Comparison of ENCODE assay signal across 9 cellular contexts in genomic region chrX:87409113-87409841, GRCh38.
DNase-seq lines count a peak whose midpoint lies in the region; ATAC-seq and TF ChIP-seq lines count a peak whose summit lies in the region.
"Had no signal": no experiment of that assay in that cellular context is flagged by ENCODE, and none has a peak within 500 bp of the region (broad histone marks: within the 10 kb centered on the region; RNA-seq: fewer than 3 reads in every experiment).

No MANE protein-coding gene starts in this region.

- H3K79me1 ChIP-seq in IMR-90 (ENCODE audit: low read depth in 1 of 2, low read length in 2 of 2), result no peaks in the 10 kb centered on the region

- POLR2A ChIA-PET in IMR-90 (lab: Charles Lee; ENCODE audit: unreplicated experiment), result no interaction called here

- no peak overlapping the region for H3K27ac ChIP-seq in IMR-90 (ENCODE audit: insufficient read depth, low read length)
- peak overlapping the region; percentile 31 to 36 for H3K27ac ChIP-seq in ascending aorta
- H3K27ac ChIP-seq in right cardiac atrium (ENCODE audit: low read length), result no peak overlapping the region

- H4K8ac ChIP-seq in IMR-90 (ENCODE audit: low read depth in 2 of 2, low read length in 2 of 2), result no peak overlapping the region

- no peak overlapping the region for H3K23ac ChIP-seq in IMR-90 (ENCODE audit: low read depth, low read length)

- H4K91ac ChIP-seq in IMR-90 (ENCODE audit: insufficient read depth, low read depth, low read length), result no peak overlapping the region

- no peaks in the 10 kb centered on the region for H4K20me1 ChIP-seq in IMR-90 (ENCODE audit: insufficient read depth, low read length)

- TF ChIP-seq POLR2A in IMR-90 (IDR thresholded peaks at IDR 0.05; ENCODE audit: low read depth, low read length), result no peak

- no peak overlapping the region for H3K4ac ChIP-seq in IMR-90 (ENCODE audit: low read depth, low read length)

- H3K18ac ChIP-seq in IMR-90 (ENCODE audit: low read depth, low read length), result no peak overlapping the region

- TF ChIP-seq CTCF in IMR-90 (conservative IDR thresholded peaks at IDR 0.05; ENCODE audit: low read depth, low read length) (no peak), ascending aorta (IDR thresholded peaks at IDR 0.05) (no peak)

- H3K4me2 ChIP-seq in IMR-90 (ENCODE audit: low read depth, low read length) (no peak overlapping the region), skeletal muscle satellite cell (ENCODE audit: low read length) (peak overlapping the region; percentile 9)

- 0 out of 2 replicates have a peak, but pooled peaks cover 2% of the 10 kb centered on the region for H3K9me3 ChIP-seq in IMR-90 (ENCODE audit: control insufficient read depth, insufficient read depth, low read length)
- no peaks in the 10 kb centered on the region for H3K9me3 ChIP-seq in ascending aorta
- H3K9me3 ChIP-seq in right cardiac atrium (ENCODE audit: control insufficient read depth, low read length), result no peaks in the 10 kb centered on the region
- H3K9me3 ChIP-seq in skeletal muscle satellite cell (replicated peaks; ENCODE audit: low read length), result no peaks in the 10 kb centered on the region

- H3K27ac Mint-ChIP-seq in activated T-helper 2 cell treated with anti-CD3 and anti-CD28 coated beads, Interferon-gamma antibody, Interleukin-2, Interleukin-4, amounts not matched to agents 10 μg/mL and 5 μg/mL and 100 μg/mL, durations not matched to agents 14 hours and 24 hours and 36 hours, result no peak overlapping the region
- H3K27ac Mint-ChIP-seq: IgD-negative memory B cell had no signal

- no peak overlapping the region for H3K14ac ChIP-seq in IMR-90 (replicated peaks; ENCODE audit: low read depth, low read length)

- no peak overlapping the region for H3K4me3 ChIP-seq in IMR-90 (ENCODE audit: insufficient read depth, low read depth, low read length)
- H3K4me3 ChIP-seq in ascending aorta, result no peak overlapping the region
- no peak overlapping the region for H3K4me3 ChIP-seq in right cardiac atrium (ENCODE audit: low read length)
- peak overlapping the region; percentile 2 for H3K4me3 ChIP-seq in skeletal muscle satellite cell (ENCODE audit: low read length)

- H3K36me3 ChIP-seq in IMR-90 (ENCODE audit: control insufficient read depth, insufficient read depth, low read length) (no peaks in the 10 kb centered on the region), ascending aorta (no peaks in the 10 kb centered on the region), skeletal muscle satellite cell (ENCODE audit: insufficient read depth, low read length) (no peaks in the 10 kb centered on the region)

- H3K56ac ChIP-seq in IMR-90 (ENCODE audit: extremely low read depth, insufficient read depth, low read length), result no peak overlapping the region

- no peak overlapping the region for H2AK5ac ChIP-seq in IMR-90 (ENCODE audit: low read depth, low read length)

- DNase-seq in IMR-90 (peak; percentile 24), ascending aorta (ENCODE audit: low spot score in 2 of 2) (peak; percentile 46 to 88), right cardiac atrium (peak; percentile 59 to 78 (median 70)), NCI-H1105 treated with DMSO at 0.1 percent for 48 hours (lab: John Stamatoyannopoulos, UW) (no peak), AML-193 (lab: John Stamatoyannopoulos, UW) (no peak), GM19238 (ENCODE audit: insufficient read length, low spot score) (no peak)
- DNase-seq in activated T-helper 2 cell treated with anti-CD3 and anti-CD28 coated beads, Interferon-gamma antibody, Interleukin-2, Interleukin-4, amounts not matched to agents 10 μg/mL and 5 μg/mL and 100 μg/mL, durations not matched to agents 14 hours and 24 hours and 36 hours (ENCODE audit: low spot score), result no peak

- H2BK5ac ChIP-seq in IMR-90 (ENCODE audit: low read depth, low read length, poor library complexity, severe bottlenecking), result no peak overlapping the region

- H2BK20ac ChIP-seq in IMR-90 (ENCODE audit: low read depth, low read length), result no peak overlapping the region

- H2AK9ac ChIP-seq in IMR-90 (replicated peaks; ENCODE audit: low read depth, low read length, poor library complexity), result no peak overlapping the region

- H3K4me3 Mint-ChIP-seq in activated T-helper 2 cell treated with anti-CD3 and anti-CD28 coated beads, Interferon-gamma antibody, Interleukin-2, Interleukin-4, amounts not matched to agents 10 μg/mL and 5 μg/mL and 100 μg/mL, durations not matched to agents 14 hours and 24 hours and 36 hours (ENCODE audit: low read depth), result no peak overlapping the region
- H3K4me3 Mint-ChIP-seq: IgD-negative memory B cell had no signal

- H2AFZ ChIP-seq in IMR-90 (replicated peaks; ENCODE audit: low read length, poor library complexity), result no peak overlapping the region

- no TSS peak for BruUV-seq in IMR-90 (replicated peaks; lab: Mats Ljungman, UMichigan)

- H3K4me1 Mint-ChIP-seq in activated T-helper 2 cell treated with anti-CD3 and anti-CD28 coated beads, Interferon-gamma antibody, Interleukin-2, Interleukin-4, amounts not matched to agents 10 μg/mL and 5 μg/mL and 100 μg/mL, durations not matched to agents 14 hours and 24 hours and 36 hours (ENCODE audit: low read depth), result no peaks in the 10 kb centered on the region

- no peak overlapping the region for H2BK120ac ChIP-seq in IMR-90 (ENCODE audit: low read depth, low read length)

- H3K9ac ChIP-seq in IMR-90 (ENCODE audit: low read depth, low read length) (no peak overlapping the region), skeletal muscle satellite cell (ENCODE audit: low read depth, low read length) (no peak overlapping the region)

- no peak for TF ChIP-seq RAD21 in IMR-90 (IDR thresholded peaks at IDR 0.05; ENCODE audit: low read length)

- dilution Hi-C loops in IMR-90 (cut with HindIII; ENCODE audit: low sequenced_read_pairs, unreplicated experiment), result no loop called here

- H3K9me3 Mint-ChIP-seq in activated T-helper 2 cell treated with anti-CD3 and anti-CD28 coated beads, Interferon-gamma antibody, Interleukin-2, Interleukin-4, amounts not matched to agents 10 μg/mL and 5 μg/mL and 100 μg/mL, durations not matched to agents 14 hours and 24 hours and 36 hours, result peaks cover 19% of the 10 kb centered on the region

- ATAC-seq in IMR-90 (ENCODE audit: low read depth) (no peak), right cardiac atrium (peak; percentile 52 to 97)

- H3K27me3 ChIP-seq in IMR-90 (ENCODE audit: control insufficient read depth, insufficient read depth, low read length), result no peaks in the 10 kb centered on the region
- no peaks in the 10 kb centered on the region for H3K27me3 ChIP-seq in ascending aorta
- H3K27me3 ChIP-seq in right cardiac atrium (ENCODE audit: control insufficient read depth, insufficient read depth), result no peaks in the 10 kb centered on the region
- no peaks in the 10 kb centered on the region for H3K27me3 ChIP-seq in skeletal muscle satellite cell (ENCODE audit: control insufficient read depth, insufficient read depth, low read length)

- CTCF ChIA-PET in IMR-90 (lab: Yijun Ruan, JAX), result no interaction called here

- no CpG with 5 or more reads among the region's 7 CpGs for WGBS in IMR-90 (ENCODE audit: extremely low coverage in 2 of 2, insufficient read length in 1 of 2), 2 experiments
- 18% methylated on average over 7 of the region's 7 CpGs for WGBS in right cardiac atrium

- no peak overlapping the region for H4K5ac ChIP-seq in IMR-90 (ENCODE audit: low read depth, low read length)

- H3K4me1 ChIP-seq in IMR-90 (ENCODE audit: control insufficient read depth, insufficient read depth, low read length), result no peaks in the 10 kb centered on the region
- no peaks in the 10 kb centered on the region for H3K4me1 ChIP-seq in ascending aorta
- no peaks in the 10 kb centered on the region for H3K4me1 ChIP-seq in right cardiac atrium (ENCODE audit: control insufficient read depth, insufficient read depth, low read length)
- peaks cover 15% of the 10 kb centered on the region for H3K4me1 ChIP-seq in skeletal muscle satellite cell (ENCODE audit: control insufficient read depth, insufficient read depth, low read length)

- no peaks in the 10 kb centered on the region for H3K36me3 Mint-ChIP-seq in activated T-helper 2 cell treated with anti-CD3 and anti-CD28 coated beads, Interferon-gamma antibody, Interleukin-2, Interleukin-4, amounts not matched to agents 10 μg/mL and 5 μg/mL and 100 μg/mL, durations not matched to agents 14 hours and 24 hours and 36 hours (ENCODE audit: low read depth)
- H3K36me3 Mint-ChIP-seq: IgD-negative memory B cell had no signal

- no peak overlapping the region for H2BK15ac ChIP-seq in IMR-90 (ENCODE audit: low read depth, low read length)

- H3K27me3 Mint-ChIP-seq in activated T-helper 2 cell treated with anti-CD3 and anti-CD28 coated beads, Interferon-gamma antibody, Interleukin-2, Interleukin-4, amounts not matched to agents 10 μg/mL and 5 μg/mL and 100 μg/mL, durations not matched to agents 14 hours and 24 hours and 36 hours (ENCODE audit: low read depth), result no peaks in the 10 kb centered on the region
- H3K27me3 Mint-ChIP-seq: IgD-negative memory B cell had no signal

- no peaks in the 10 kb centered on the region for H3K9me1 ChIP-seq in IMR-90 (ENCODE audit: insufficient read depth, low read length)

- in situ Hi-C loops in IMR-90 (cut with MboI; ENCODE audit: low sequenced_read_pairs), result no loop called here

- intact Hi-C loops in IMR-90 (cut with micrococcal nuclease) (no loop called here), ascending aorta (cut with DNase I) (loop anchor here (1.0 to 10.0 kb wide), 2 partner anchors 27 to 396 kb away; no protein-coding TSS in a partner anchor), right cardiac atrium (cut with DNase I) (no loop called here)
- intact Hi-C loops in activated T-helper 2 cell treated with anti-CD3 and anti-CD28 coated beads, Interferon-gamma antibody, Interleukin-2, Interleukin-4, amounts not matched to agents 10 μg/mL and 5 μg/mL and 100 μg/mL, durations not matched to agents 14 hours and 24 hours and 36 hours (cut with micrococcal nuclease), result no loop called here

TF ChIP-seq in IMR-90, 13 proteins besides CTCF, POLR2A, EP300 and RAD21 (continues in another document):
- TF ChIP-seq RCOR1 (IDR thresholded peaks at IDR 0.05; ENCODE audit: insufficient replicate concordance, low read length) (no peak), MAZ (IDR thresholded peaks at IDR 0.05; ENCODE audit: borderline replicate concordance, low read depth, low read length) (no peak), MAFK (IDR thresholded peaks at IDR 0.05; ENCODE audit: low read depth, low read length) (no peak), RFX5 (IDR thresholded peaks at IDR 0.05; ENCODE audit: low read depth, low read length) (no peak), CEBPB (IDR thresholded peaks at IDR 0.05; ENCODE audit: low read depth, low read length) (no peak), CHD1 (IDR thresholded peaks at IDR 0.05; ENCODE audit: low read depth, low read length) (no peak), FOS (IDR thresholded peaks at IDR 0.05; ENCODE audit: low read depth, low read length) (no peak)

Comparison
In these comparisons a context has a peak if more than half of its experiments do, and no peak if none do; other contexts are left out.
1. DNase-seq: peak in IMR-90 (single experiment), ascending aorta (2 of 2) and right cardiac atrium (3 of 3); none in NCI-H1105 treated with DMSO at 0.1 percent for 48 hours (single experiment), activated T-helper 2 cell treated with anti-CD3 and anti-CD28 coated beads, Interferon-gamma antibody, Interleukin-2, Interleukin-4, amounts not matched to agents 10 μg/mL and 5 μg/mL and 100 μg/mL, durations not matched to agents 14 hours and 24 hours and 36 hours (single experiment), AML-193 (0 of 2) and GM19238 (single experiment).
2. H3K27ac ChIP-seq: peak in ascending aorta (2 of 2); none in IMR-90 (single experiment) and right cardiac atrium (single experiment).